Comparison of ENCODE assay signal across 8 cellular contexts in the genomic region with DNA sequence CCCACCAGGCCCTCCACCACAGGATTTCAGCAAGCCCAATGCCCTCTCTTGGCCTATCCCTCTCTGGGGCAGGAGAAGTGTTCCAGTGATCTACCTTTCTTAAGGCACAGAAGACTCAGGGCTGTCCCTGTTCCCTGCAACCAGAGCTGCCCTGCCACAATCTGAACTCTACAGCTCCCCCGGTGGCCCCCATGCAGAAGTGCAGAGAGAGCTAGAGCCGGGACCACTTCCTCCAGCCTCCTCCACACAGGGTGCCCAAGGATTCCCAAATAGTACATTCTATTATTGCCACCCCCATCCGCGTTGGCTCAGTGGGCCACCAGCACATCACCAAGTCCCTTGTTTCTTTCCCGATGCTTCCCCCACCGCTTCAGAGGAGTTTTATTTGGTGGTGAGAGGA.
DNase-seq lines count a peak whose midpoint lies in the region; ATAC-seq and TF ChIP-seq lines count a peak whose summit lies in the region.

No MANE protein-coding gene starts in this region.

- H3K9me3 ChIP-seq in HEK293 (ENCODE audit: control insufficient read depth, insufficient read depth, low read depth, low read length) = no peaks in the 10 kb centered on the region
- no peaks in the 10 kb centered on the region for H3K9me3 ChIP-seq in sigmoid colon
- no peaks in the 10 kb centered on the region for H3K9me3 ChIP-seq in effector memory CD4-positive, alpha-beta T cell (ENCODE audit: control insufficient read depth, low read length)

- WGBS in sigmoid colon, 2 donors = 37 to 42% methylated on average over 6 of the region's 6 CpGs

- TF ChIP-seq CTCF in CD14-positive monocyte (IDR thresholded peaks at IDR 0.05) (peak; percentile 65), HEK293 (tag by site-specific recombination; IDR thresholded peaks at IDR 0.05) (peak; percentile 33; the same call in 1 of the 2 replicates), sigmoid colon (IDR thresholded peaks at IDR 0.05) (peak; percentile 7 to 59 (median 45))

- peak overlapping the region in 1 of 7 donors; percentile 67 for H3K27ac Mint-ChIP-seq in CD14-positive monocyte

- no peak for ATAC-seq in HG03354 (IDR thresholded peaks at IDR 0.05; ENCODE audit: poor library complexity, severe bottlenecking, unreplicated experiment)

- no peaks in the 10 kb centered on the region for H3K4me1 Mint-ChIP-seq in CD14-positive monocyte

- H3K4me1 ChIP-seq in HEK293 (ENCODE audit: control insufficient read depth, insufficient read depth, low read length) (no peaks in the 10 kb centered on the region), sigmoid colon (no peaks in the 10 kb centered on the region)
- H3K4me1 ChIP-seq in effector memory CD4-positive, alpha-beta T cell (ENCODE audit: control insufficient read depth, insufficient read depth, low read length, poor library complexity, severe bottlenecking) = no peaks in the 10 kb centered on the region

- H3K36me3 ChIP-seq in HEK293 (ENCODE audit: control insufficient read depth in 2 of 2, insufficient read depth in 1 of 2, low read length in 2 of 2) (no peaks in the 10 kb centered on the region), sigmoid colon (no peaks in the 10 kb centered on the region)
- H3K36me3 ChIP-seq in effector memory CD4-positive, alpha-beta T cell (ENCODE audit: control insufficient read depth, insufficient read depth, low read length) = no peaks in the 10 kb centered on the region

- peaks cover 0 to 2% (median 1%) of the 10 kb centered on the region in 3 donors for H3K27me3 Mint-ChIP-seq in CD14-positive monocyte (ENCODE audit: low read depth in 3 of 3)

- no peak overlapping the region for H3K4me3 ChIP-seq in HEK293 (ENCODE audit: low read depth, low read length)
- no peak overlapping the region for H3K4me3 ChIP-seq in sigmoid colon
- H3K4me3 ChIP-seq in effector memory CD4-positive, alpha-beta T cell (ENCODE audit: insufficient read depth, low read depth, low read length, poor library complexity, severe bottlenecking) = no peak overlapping the region

- DNase-seq in CD14-positive monocyte (ENCODE audit: low spot score) (no peak), SK-N-DZ (ENCODE audit: low spot score) (peak; percentile 71), germinal center (ENCODE audit: low spot score) (peak; percentile 26), sigmoid colon (no peak), NOMO-1 treated with dmso at 0.1 percent for 144 hours (lab: John Stamatoyannopoulos, UW; ENCODE audit: unreplicated experiment) (no peak)
- DNase-seq in effector memory CD4-positive, alpha-beta T cell = no peak

- no peak for TF ChIP-seq EP300 in sigmoid colon (IDR thresholded peaks at IDR 0.05)

- H3K36me3 Mint-ChIP-seq in CD14-positive monocyte = no peaks in the 10 kb centered on the region

- CTCF ChIA-PET in HEK293 (lab: Yijun Ruan, JAX) = interaction anchor here (0.6 to 3.4 kb wide), 14 partner anchors 8 to 230 kb away, joined by 3 to 19 read pairs (median 4); partner anchors contain the start of gene PTPRM

- H3K27ac ChIP-seq in HEK293 (ENCODE audit: extremely low read depth, low read depth, low read length) (no peak overlapping the region), sigmoid colon (no peak overlapping the region)
- no peak overlapping the region for H3K27ac ChIP-seq in effector memory CD4-positive, alpha-beta T cell (ENCODE audit: insufficient read depth, low read length, poor library complexity, severe bottlenecking)

- no peak overlapping the region for H3K4me3 Mint-ChIP-seq in CD14-positive monocyte

- TF ChIP-seq POLR2A in sigmoid colon (IDR thresholded peaks at IDR 0.05) = no peak

- no peaks in the 10 kb centered on the region for H3K27me3 ChIP-seq in sigmoid colon
- H3K27me3 ChIP-seq in effector memory CD4-positive, alpha-beta T cell (replicated peaks; ENCODE audit: control insufficient read depth, insufficient read depth, low read length, poor library complexity, severe bottlenecking) = no peaks in the 10 kb centered on the region

- POLR2A ChIA-PET in HEK293 (lab: Yijun Ruan, JAX) = interaction anchor here (0.5 kb wide), 1 partner anchor 383 kb away, joined by 10 read pairs; no protein-coding TSS in a partner anchor

- H3K9me3 Mint-ChIP-seq in CD14-positive monocyte = no peaks in the 10 kb centered on the region

- intact Hi-C loops in CD14-positive monocyte (cut with micrococcal nuclease) = no loop called here
- intact Hi-C loops in sigmoid colon (cut with DNase I) = loop anchor here (5.0 kb wide), 1 partner anchor 180 kb away; no protein-coding TSS in a partner anchor

TF ChIP-seq in HEK293, 187 proteins besides CTCF, POLR2A, EP300 and RAD21:
- no peak for TF ChIP-seq PRDM1 (tag by site-specific recombination; IDR thresholded peaks at IDR 0.05)
- no peak for TF ChIP-seq BCL11A (tag by site-specific recombination; IDR thresholded peaks at IDR 0.05; ENCODE audit: low read depth)
- no peak for TF ChIP-seq ZNF311 (tag by site-specific recombination; IDR thresholded peaks at IDR 0.05; ENCODE audit: borderline replicate concordance)
- TF ChIP-seq SETDB1 (IDR thresholded peaks at IDR 0.05; ENCODE audit: insufficient read length, low read length) = no peak
- TF ChIP-seq HOXD13 (CRISPR knock-in tag; IDR thresholded peaks at IDR 0.05; ENCODE audit: borderline replicate concordance) = no peak
- TF ChIP-seq GLI4 (tag by site-specific recombination; IDR thresholded peaks at IDR 0.05) = no peak
- no peak for TF ChIP-seq ZNF473 (tag by site-specific recombination; IDR thresholded peaks at IDR 0.05)
- no peak for TF ChIP-seq ZNF362 (tag by site-specific recombination; IDR thresholded peaks at IDR 0.05)
- no peak for TF ChIP-seq ZNF510 (tag by site-specific recombination; IDR thresholded peaks at IDR 0.05; ENCODE audit: insufficient replicate concordance)
- TF ChIP-seq ZNF623 (tag by site-specific recombination; IDR thresholded peaks at IDR 0.05) = no peak
- no peak for TF ChIP-seq ZBTB8A (tag by site-specific recombination; IDR thresholded peaks at IDR 0.05)
- no peak for TF ChIP-seq ZNF202 (tag by site-specific recombination; IDR thresholded peaks at IDR 0.05; ENCODE audit: borderline replicate concordance)
- TF ChIP-seq, protein P1, sequence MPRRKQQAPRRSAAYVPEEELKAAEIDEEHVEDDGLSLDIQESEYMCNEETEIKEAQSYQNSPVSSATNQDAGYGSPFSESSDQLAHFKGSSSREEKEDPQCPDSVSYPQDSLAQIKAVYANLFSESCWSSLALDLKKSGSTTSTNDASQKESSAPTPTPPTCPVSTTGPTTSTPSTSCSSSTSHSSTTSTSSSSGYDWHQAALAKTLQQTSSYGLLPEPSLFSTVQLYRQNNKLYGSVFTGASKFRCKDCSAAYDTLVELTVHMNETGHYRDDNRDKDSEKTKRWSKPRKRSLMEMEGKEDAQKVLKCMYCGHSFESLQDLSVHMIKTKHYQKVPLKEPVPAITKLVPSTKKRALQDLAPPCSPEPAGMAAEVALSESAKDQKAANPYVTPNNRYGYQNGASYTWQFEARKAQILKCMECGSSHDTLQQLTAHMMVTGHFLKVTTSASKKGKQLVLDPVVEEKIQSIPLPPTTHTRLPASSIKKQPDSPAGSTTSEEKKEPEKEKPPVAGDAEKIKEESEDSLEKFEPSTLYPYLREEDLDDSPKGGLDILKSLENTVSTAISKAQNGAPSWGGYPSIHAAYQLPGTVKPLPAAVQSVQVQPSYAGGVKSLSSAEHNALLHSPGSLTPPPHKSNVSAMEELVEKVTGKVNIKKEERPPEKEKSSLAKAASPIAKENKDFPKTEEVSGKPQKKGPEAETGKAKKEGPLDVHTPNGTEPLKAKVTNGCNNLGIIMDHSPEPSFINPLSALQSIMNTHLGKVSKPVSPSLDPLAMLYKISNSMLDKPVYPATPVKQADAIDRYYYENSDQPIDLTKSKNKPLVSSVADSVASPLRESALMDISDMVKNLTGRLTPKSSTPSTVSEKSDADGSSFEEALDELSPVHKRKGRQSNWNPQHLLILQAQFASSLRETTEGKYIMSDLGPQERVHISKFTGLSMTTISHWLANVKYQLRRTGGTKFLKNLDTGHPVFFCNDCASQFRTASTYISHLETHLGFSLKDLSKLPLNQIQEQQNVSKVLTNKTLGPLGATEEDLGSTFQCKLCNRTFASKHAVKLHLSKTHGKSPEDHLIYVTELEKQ (tag by site-specific recombination; IDR thresholded peaks at IDR 0.05; ENCODE audit: borderline replicate concordance) = no peak
- TF ChIP-seq KLF10 (tag by site-specific recombination; IDR thresholded peaks at IDR 0.05) = no peak
- TF ChIP-seq ZNF843 (tag by site-specific recombination; IDR thresholded peaks at IDR 0.05) = no peak
- TF ChIP-seq ZNF221 (tag by site-specific recombination; IDR thresholded peaks at IDR 0.05; ENCODE audit: borderline replicate concordance) = no peak
- TF ChIP-seq ZNF2 (tag by site-specific recombination; IDR thresholded peaks at IDR 0.05) = no peak
- no peak for TF ChIP-seq ZNF600 (tag by site-specific recombination; IDR thresholded peaks at IDR 0.05)
- TF ChIP-seq ZNF664 (tag by site-specific recombination; IDR thresholded peaks at IDR 0.05) = no peak
- no peak for TF ChIP-seq ZNF548 (tag by site-specific recombination; IDR thresholded peaks at IDR 0.05)
TF ChIP-seq in HEK293: peak in this region for 0.

Comparison
In these comparisons a context has a peak if more than half of its experiments do, and no peak if none do; other contexts are left out.
1. DNase-seq: peak in SK-N-DZ (single experiment) and germinal center (single experiment); none in CD14-positive monocyte (single experiment), sigmoid colon (single experiment), effector memory CD4-positive, alpha-beta T cell (0 of 3) and NOMO-1 treated with dmso at 0.1 percent for 144 hours (single experiment).
2. Peak in every context shown above with its lines, with median percentiles within 50 percentile points of each other: CTCF ChIP-seq.